Comparison of ENCODE assay signal across 8 cellular contexts in genomic region chr18:2654105-2654827, GRCh38.
DNase-seq lines count a peak whose midpoint lies in the region; ATAC-seq and TF ChIP-seq lines count a peak whose summit lies in the region.

No MANE protein-coding gene starts in this region.

- TF ChIP-seq CTCF in GM12875 (IDR thresholded peaks at IDR 0.05; ENCODE audit: borderline replicate concordance, insufficient read depth, low read depth, low read length) (no peak), RWPE2 (IDR thresholded peaks at IDR 0.05; ENCODE audit: poor library complexity, severe bottlenecking) (no peak), fibroblast of mammary gland (conservative IDR thresholded peaks at IDR 0.05; ENCODE audit: control insufficient read depth, insufficient read depth, low read depth, low read length) (no peak), retinal pigment epithelial cell (conservative IDR thresholded peaks at IDR 0.05; ENCODE audit: low read depth, low read length) (no peak)

- H3K4me3 ChIP-seq in GM12875 (ENCODE audit: low read depth, low read length) = peak overlapping the region; percentile 99
- H3K4me3 ChIP-seq in RWPE2 (ENCODE audit: severe bottlenecking) = peak overlapping the region; percentile 81
- peak overlapping the region; percentile 84 for H3K4me3 ChIP-seq in fibroblast of mammary gland (ENCODE audit: control insufficient read depth, low read depth, low read length)
- peak overlapping the region; percentile 80 for H3K4me3 ChIP-seq in retinal pigment epithelial cell (ENCODE audit: low read length)

- H3K27ac ChIP-seq in RWPE2 (ENCODE audit: poor library complexity, severe bottlenecking) = peak overlapping the region; percentile 71

- peaks cover 15% of the 10 kb centered on the region for H3K36me3 ChIP-seq in RWPE2 (ENCODE audit: low read depth)

- no peaks in the 10 kb centered on the region for H3K9me3 ChIP-seq in RWPE2 (ENCODE audit: severe bottlenecking)

- DNase-seq in RWPE2 (ENCODE audit: low spot score) (no peak), fibroblast of mammary gland (ENCODE audit: low read depth) (no peak), retinal pigment epithelial cell (ENCODE audit: low read depth) (no peak), RKO (ENCODE audit: low spot score) (no peak), 8988T (no peak), HUDEP-2 (lab: John Stamatoyannopoulos, UW; ENCODE audit: unreplicated experiment in 76 of 76) (no peak)

- no peak for ATAC-seq in RWPE2 (ENCODE audit: low read depth)
- ATAC-seq in GM18520 (IDR thresholded peaks at IDR 0.05; ENCODE audit: unreplicated experiment) = no peak

- H3K27me3 ChIP-seq in RWPE2 (ENCODE audit: insufficient read depth, poor library complexity, severe bottlenecking) = no peaks in the 10 kb centered on the region

- peaks cover 25% of the 10 kb centered on the region for H3K4me1 ChIP-seq in RWPE2 (ENCODE audit: insufficient read depth, poor library complexity, severe bottlenecking)
